In the genomic region with DNA sequence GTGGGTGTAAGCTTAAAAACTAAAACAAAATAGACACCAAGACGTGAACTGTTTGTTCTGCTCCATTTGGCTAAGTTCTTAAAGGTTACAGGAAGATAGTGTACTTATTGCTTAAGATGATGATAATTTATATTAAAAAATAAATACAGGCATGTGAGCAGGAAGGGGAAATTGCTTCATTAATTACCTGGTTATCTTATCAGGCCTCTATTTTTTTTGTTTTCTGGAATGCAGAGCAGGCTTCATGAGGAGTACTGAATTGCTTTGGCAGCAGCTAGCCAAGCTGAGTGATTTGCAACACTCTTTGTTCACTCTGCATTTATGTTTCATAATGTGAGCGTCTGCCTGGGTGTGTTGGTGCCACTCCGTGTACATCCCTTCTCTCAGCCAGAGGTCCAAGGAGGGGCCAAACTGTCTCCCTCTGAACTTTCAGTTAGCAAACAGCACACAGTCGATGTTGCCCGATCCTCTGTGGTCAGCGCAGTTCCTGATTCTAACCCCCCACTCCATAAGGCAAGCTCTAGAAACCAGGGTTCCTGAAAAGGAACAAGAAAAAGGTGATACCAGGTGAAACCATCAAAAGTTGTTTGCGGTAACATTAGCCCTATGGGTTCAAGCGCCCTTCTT, we compare ENCODE assay signal across 11 cellular contexts.
DNase-seq lines count a peak whose midpoint lies in the region; ATAC-seq, FAIRE-seq and TF ChIP-seq lines count a peak whose summit lies in the region.
"Had no signal": no experiment of that assay in that cellular context is flagged by ENCODE, and none has a peak within 500 bp of the region (broad histone marks: within the 10 kb centered on the region; RNA-seq: fewer than 3 reads in every experiment).

No MANE protein-coding gene starts in this region.

- peak overlapping the region; percentile 11; the same call in 1 of the 2 replicates for H4K8ac ChIP-seq in H1 (ENCODE audit: extremely low read depth, insufficient read depth, low read length)

- H3K9me3 ChIP-seq in H1 (ENCODE audit: insufficient read depth in 2 of 2, low read depth in 1 of 2, low read length in 1 of 2) (no peaks in the 10 kb centered on the region), lung (ENCODE audit: control insufficient read depth in 2 of 2, insufficient read depth in 1 of 2, low read length in 1 of 2) (no peaks in the 10 kb centered on the region), tibial artery (no peaks in the 10 kb centered on the region)

- H2BK20ac ChIP-seq in H1 (ENCODE audit: low read length), result no peak overlapping the region

- TF ChIP-seq EP300 in H1 (IDR thresholded peaks at IDR 0.05; ENCODE audit: borderline replicate concordance in 1 of 2, low read depth in 2 of 2, low read length in 2 of 2), result no peak

- H4K5ac ChIP-seq in H1 (ENCODE audit: insufficient read length, low read depth, low read length), result no peak overlapping the region

- no peaks in the 10 kb centered on the region for H3K79me1 ChIP-seq in H1 (ENCODE audit: low read depth, low read length)

- H2AK5ac ChIP-seq in H1 (ENCODE audit: low read depth, low read length), result no peak overlapping the region

- no peaks in the 10 kb centered on the region for H3K79me2 ChIP-seq in H1 (ENCODE audit: control insufficient read depth in 1 of 2, insufficient read depth in 2 of 2, low read length in 2 of 2)

- no peak overlapping the region for H3K4me2 ChIP-seq in H1 (ENCODE audit: insufficient read depth in 1 of 2, low read depth in 2 of 2, low read length in 2 of 2)

- H3K27ac ChIP-seq in H1 (ENCODE audit: low read depth, low read length) (no peak overlapping the region), lung (ENCODE audit: low read depth in 1 of 2, low read length in 1 of 2) (peak overlapping the region; percentile 2 to 88), tibial artery (no peak overlapping the region)

- peak overlapping the region; percentile 32; the same call in 1 of the 2 replicates for H2BK12ac ChIP-seq in H1 (ENCODE audit: low read depth, low read length)

- H3K14ac ChIP-seq in H1 (ENCODE audit: insufficient read length), result no peak overlapping the region

- POLR2A ChIA-PET in H1 (lab: Charles Lee; ENCODE audit: partially characterized antibody), result no interaction called here

- H2BK15ac ChIP-seq in H1 (ENCODE audit: low read length), result no peak overlapping the region

- H3K27me3 ChIP-seq in H1 (replicated peaks in 1 of 4; ENCODE audit: control insufficient read depth in 3 of 4, extremely low read depth in 1 of 4, insufficient read depth in 3 of 4, low read length in 3 of 4), result no peaks in the 10 kb centered on the region
- H3K27me3 ChIP-seq in lung (ENCODE audit: control insufficient read depth, insufficient read depth), result no peaks in the 10 kb centered on the region
- no peaks in the 10 kb centered on the region for H3K27me3 ChIP-seq in tibial artery

- H3K4ac ChIP-seq in H1 (replicated peaks; ENCODE audit: insufficient read length, low read depth, low read length), result no peak overlapping the region

- 88% methylated on average over 8 of the region's 8 CpGs; no CpG with 5 or more reads in 1 of the 2 experiments for WGBS in H1 (ENCODE audit: extremely low coverage in 1 of 2, insufficient coverage in 1 of 2, insufficient read length in 1 of 2, insufficient replicate concordance in 2 of 2, low coverage in 1 of 2, low lambda C conversion rate in 2 of 2, missing lambda C conversion rate in 1 of 2), 2 experiments
- 17 to 23% methylated on average over 8 of the region's 8 CpGs for WGBS in lung, 2 donors

- no peak overlapping the region for H3K56ac ChIP-seq in H1 (replicated peaks; ENCODE audit: insufficient read length, low read depth, low read length)

- H3K23ac ChIP-seq in H1 (ENCODE audit: insufficient read length), result no peak overlapping the region

- no peak overlapping the region for H3K18ac ChIP-seq in H1 (ENCODE audit: extremely low read depth, low read length)

- H3K4me3 ChIP-seq in H1 (ENCODE audit: extremely low read depth in 1 of 4, insufficient read depth in 2 of 4, low read depth in 3 of 4, low read length in 4 of 4) (no peak overlapping the region), lung (no peak overlapping the region), tibial artery (no peak overlapping the region)

- no peak for FAIRE-seq in H1 (lab: Jason Lieb, UNC)
- no peak for FAIRE-seq in urothelium cell line (lab: Jason Lieb, UNC)
- FAIRE-seq: A204.1 had no signal

- H3K9ac ChIP-seq in H1 (replicated peaks in 1 of 4; ENCODE audit: extremely low read depth in 1 of 4, low read depth in 3 of 4, low read length in 3 of 4), result no peak overlapping the region

- H2AFZ ChIP-seq in H1 (ENCODE audit: low read length), result peak overlapping the region; percentile 89

- H3K36me3 ChIP-seq in H1 (ENCODE audit: control insufficient read depth in 2 of 4, insufficient read depth in 4 of 4, low read length in 3 of 4) (no peaks in the 10 kb centered on the region), lung (ENCODE audit: control insufficient read depth in 2 of 2, insufficient read depth in 2 of 2, low read length in 2 of 2) (no peaks in the 10 kb centered on the region), tibial artery (no peaks in the 10 kb centered on the region)

- CTCF ChIA-PET in H1 (lab: Charles Lee; ENCODE audit: partially characterized antibody), result no interaction called here

- no peaks in the 10 kb centered on the region for H3K23me2 ChIP-seq in H1 (ENCODE audit: low read depth, low read length)

- ATAC-seq in lung (ENCODE audit: insufficient read depth, low FRiP score), result peak; percentile 61

- no peak overlapping the region for H2BK120ac ChIP-seq in H1 (replicated peaks; ENCODE audit: low read depth, low read length)

- no peak for TF ChIP-seq POLR2A in H1 (IDR thresholded peaks at IDR 0.05; ENCODE audit: control extremely low read depth in 1 of 2, low read depth in 2 of 2, low read length in 2 of 2)

- TF ChIP-seq RAD21 in H1 (IDR thresholded peaks at IDR 0.05 in 1 of 2, conservative IDR thresholded peaks at IDR 0.05 in 1 of 2; ENCODE audit: low read depth in 2 of 2, low read length in 2 of 2), result no peak

- H4K91ac ChIP-seq in H1 (replicated peaks; ENCODE audit: insufficient read length, low read length), result no peak overlapping the region

- intact Hi-C loops in tibial artery (cut with DNase I; ENCODE audit: low total_unique reads), result no loop called here

- no peak overlapping the region for H2BK5ac ChIP-seq in H1 (ENCODE audit: low read depth, low read length)

- TF ChIP-seq CTCF in H1 (IDR thresholded peaks at IDR 0.05; ENCODE audit: control extremely low read depth in 1 of 3, insufficient read depth in 1 of 3, low read depth in 1 of 3, low read length in 3 of 3), result no peak
- TF ChIP-seq CTCF in lung (IDR thresholded peaks at IDR 0.05; ENCODE audit: control extremely low read depth, extremely low read depth), result no peak
- no peak for TF ChIP-seq CTCF in tibial artery (IDR thresholded peaks at IDR 0.05)

- DNase-seq in NCI-H2107 treated with DMSO at 0.1 percent for 48 hours (lab: John Stamatoyannopoulos, UW; ENCODE audit: unreplicated experiment) (peak; percentile 20), NCI-H2107 (lab: John Stamatoyannopoulos, UW) (no peak), H1 (ENCODE audit: low read depth in 1 of 2, low spot score in 2 of 2) (no peak), lung (ENCODE audit: low spot score) (peak; percentile 39), tibial artery (peak; percentile 56 to 66), urothelium cell line (ENCODE audit: low spot score) (no peak)
- DNase-seq in activated CD4-positive, CD25-positive, alpha-beta regulatory T cell treated with anti-CD3 and anti-CD28 coated beads, Interleukin-2, amount 50 U/mL, for 72 hours, result no peak
- DNase-seq in stimulated activated naive CD4-positive, alpha-beta T cell (lab: John Stamatoyannopoulos, UW), result no peak
- DNase-seq: midbrain; stimulated activated CD4-positive, alpha-beta T cell treated with anti-CD3 and anti-CD28 coated beads, Interleukin-4, amount 100 ng/mL, for 1 hour had no signal

- no peaks in the 10 kb centered on the region; a peak in 1 of 7 replicates for H3K4me1 ChIP-seq in H1 (replicated peaks in 1 of 4; ENCODE audit: control insufficient read depth in 3 of 4, insufficient read depth in 4 of 4, low read length in 3 of 4)
- H3K4me1 ChIP-seq in lung (ENCODE audit: control insufficient read depth in 2 of 2, insufficient read depth in 2 of 2, low read length in 2 of 2), result peaks cover 3% of the 10 kb centered on the region in 2 donors
- H3K4me1 ChIP-seq in tibial artery, result peaks cover 0 to 8% (median 4%) of the 10 kb centered on the region in 4 donors

- H4K20me1 ChIP-seq in H1 (replicated peaks in 1 of 2; ENCODE audit: control insufficient read depth in 1 of 2, insufficient read depth in 2 of 2, low read length in 2 of 2), result no peaks in the 10 kb centered on the region

TF ChIP-seq in H1, 55 proteins besides CTCF, POLR2A, EP300 and RAD21:
- no peak for TF ChIP-seq TAF1 (IDR thresholded peaks at IDR 0.05; ENCODE audit: low read depth, low read length)
- TF ChIP-seq ASH2L (IDR thresholded peaks at IDR 0.05; ENCODE audit: low read length), result no peak
- TF ChIP-seq SP1 (IDR thresholded peaks at IDR 0.05; ENCODE audit: low read depth, low read length), result no peak
- no peak for TF ChIP-seq FOSL1 (IDR thresholded peaks at IDR 0.05; ENCODE audit: insufficient read depth, low read depth, low read length)
- TF ChIP-seq CBX5 (IDR thresholded peaks at IDR 0.05; ENCODE audit: low read depth, low read length), result no peak
- TF ChIP-seq SIX5 (IDR thresholded peaks at IDR 0.05; ENCODE audit: low read depth, low read length), result no peak
- TF ChIP-seq BCL11A (IDR thresholded peaks at IDR 0.05; ENCODE audit: low read depth in 2 of 2, low read length in 2 of 2), result no peak
- TF ChIP-seq ATF3 (IDR thresholded peaks at IDR 0.05; ENCODE audit: insufficient read depth, low read depth, low read length), result no peak
- no peak for TF ChIP-seq SP4 (IDR thresholded peaks at IDR 0.05; ENCODE audit: low read length)
- no peak for TF ChIP-seq NRF1 (IDR thresholded peaks at IDR 0.05; ENCODE audit: low read depth, low read length)
- TF ChIP-seq RNF2 (IDR thresholded peaks at IDR 0.05; ENCODE audit: borderline replicate concordance, low read depth, low read length, missing control alignments, poor library complexity, severe bottlenecking), result no peak

Comparison
In these comparisons a context has a peak if more than half of its experiments do, and no peak if none do; other contexts are left out.
1. DNase-seq: peak in NCI-H2107 treated with DMSO at 0.1 percent for 48 hours (single experiment), lung (single experiment) and tibial artery (2 of 2); none in NCI-H2107 (single experiment), H1 (0 of 2), activated CD4-positive, CD25-positive, alpha-beta regulatory T cell treated with anti-CD3 and anti-CD28 coated beads, Interleukin-2, amount 50 U/mL, for 72 hours (single experiment), urothelium cell line (single experiment) and stimulated activated naive CD4-positive, alpha-beta T cell (0 of 6).
2. H3K27ac ChIP-seq: peak in lung (2 of 2); none in H1 (single experiment) and tibial artery (0 of 2).